Comparison of ENCODE assay signal across 8 cellular contexts in the genomic region with DNA sequence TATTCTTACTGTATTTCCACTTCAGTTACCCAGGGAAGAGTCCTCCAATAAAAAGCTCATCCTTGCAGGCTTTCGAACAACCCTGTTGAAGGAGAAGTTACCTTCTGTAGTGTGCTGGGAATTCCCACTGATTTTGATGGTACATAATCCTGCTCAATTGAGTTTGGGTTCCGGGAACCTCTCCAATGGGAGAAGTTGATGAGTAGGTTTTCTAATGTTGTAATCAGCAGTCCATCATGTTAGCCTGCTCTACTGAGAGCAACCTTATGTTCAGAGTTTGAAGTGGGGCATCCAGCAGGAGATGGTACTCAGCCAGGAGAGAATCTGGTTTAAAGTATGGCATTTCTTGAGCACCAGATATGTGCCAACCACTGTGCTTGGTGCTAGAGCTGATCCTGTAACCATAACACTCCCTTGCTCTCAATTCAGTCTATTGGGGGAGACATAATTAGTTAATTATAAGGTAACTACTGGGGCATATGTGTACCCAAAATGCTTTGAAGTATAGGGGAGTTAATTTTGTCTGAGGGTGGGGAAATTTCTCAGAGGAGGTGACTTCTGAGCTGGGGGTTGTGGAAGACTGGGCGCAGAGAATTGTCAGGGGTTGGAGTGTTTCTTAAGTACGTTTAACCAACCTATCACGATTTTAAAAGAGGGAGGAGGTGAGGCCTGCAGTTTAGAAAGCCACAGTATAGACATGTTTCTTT. TPM values are rescaled to one million over a fixed set of nuclear protein-coding genes. Genes with fewer than 3 reads are reported as not detected.
DNase-seq lines count a peak whose midpoint lies in the region; TF ChIP-seq lines count a peak whose summit lies in the region.

No MANE protein-coding gene starts in this region.

- H3K4me1 ChIP-seq in endodermal cell (ENCODE audit: control insufficient read depth, insufficient read depth, low read length) (peaks cover 10% of the 10 kb centered on the region), parathyroid adenoma (peaks cover 18% of the 10 kb centered on the region)

- DNase-seq in EL (peak; percentile 55), NCI-H524 treated with DMSO at 0.1 percent for 48 hours (lab: John Stamatoyannopoulos, UW) (peak; percentile 65), endodermal cell (no peak), NCI-H2196 treated with DMSO at 0.1 percent for 48 hours (lab: John Stamatoyannopoulos, UW; ENCODE audit: unreplicated experiment) (no peak), NCI-H2029 (lab: John Stamatoyannopoulos, UW) (no peak)
- no peak for DNase-seq in activated effector memory CD4-positive, alpha-beta T cell treated with anti-CD3 and anti-CD28 coated beads, Interleukin-2, amount 50 U/mL, for 16 hours
- DNase-seq in activated CD4-positive, CD25-positive, alpha-beta regulatory T cell treated with anti-CD3 and anti-CD28 coated beads, Interleukin-2, amount 50 U/mL, for 72 hours = no peak

- no peaks in the 10 kb centered on the region for H3K9me3 Mint-ChIP-seq in endodermal cell

- peaks cover 58% of the 10 kb centered on the region for H3K79me2 ChIP-seq in parathyroid adenoma

- H3K4me3 Mint-ChIP-seq in endodermal cell = peak overlapping the region; percentile 87

- H3K9me3 ChIP-seq in endodermal cell (ENCODE audit: control insufficient read depth, low read length) (no peaks in the 10 kb centered on the region), parathyroid adenoma (ENCODE audit: control insufficient read depth, low read length) (no peaks in the 10 kb centered on the region)

- no peak overlapping the region for H2AFZ ChIP-seq in parathyroid adenoma

- TF ChIP-seq CTCF in endodermal cell (conservative IDR thresholded peaks at IDR 0.05) (no peak), parathyroid adenoma (IDR thresholded peaks at IDR 0.05) (no peak)

- H3K9ac ChIP-seq in endodermal cell (ENCODE audit: extremely low read depth, low read length, poor library complexity, severe bottlenecking) (peak overlapping the region; percentile 98), parathyroid adenoma (no peak overlapping the region)

- peak overlapping the region; percentile 99 for H3K27ac Mint-ChIP-seq in endodermal cell

- H3K4me2 ChIP-seq in parathyroid adenoma (ENCODE audit: low read length) = peak overlapping the region; percentile 90

- H3K36me3 ChIP-seq in endodermal cell (ENCODE audit: control insufficient read depth, insufficient read depth, low read length) = peaks cover 28% of the 10 kb centered on the region
- no peaks in the 10 kb centered on the region for H3K36me3 ChIP-seq in parathyroid adenoma (ENCODE audit: control insufficient read depth, insufficient read depth, low read length)

- H3K4me1 Mint-ChIP-seq in endodermal cell = peaks cover 53% of the 10 kb centered on the region

- WGBS in endodermal cell (ENCODE audit: insufficient coverage in 1 of 2, insufficient read length in 1 of 2), 2 experiments = 72 to 87% methylated on average over 5 of the region's 5 CpGs

- peaks cover 8% of the 10 kb centered on the region for H3K27me3 Mint-ChIP-seq in endodermal cell (ENCODE audit: insufficient read depth)

- H3K27me3 ChIP-seq in endodermal cell (ENCODE audit: control insufficient read depth, insufficient read depth, low read length, poor library complexity, severe bottlenecking) = no peaks in the 10 kb centered on the region
- no peaks in the 10 kb centered on the region for H3K27me3 ChIP-seq in parathyroid adenoma (ENCODE audit: control insufficient read depth, insufficient read depth, low read length)

- peaks cover 40% of the 10 kb centered on the region for H3K36me3 Mint-ChIP-seq in endodermal cell (ENCODE audit: low read depth)

- no peak overlapping the region for H3K27ac ChIP-seq in endodermal cell (ENCODE audit: low read depth, low read length)
- H3K27ac ChIP-seq in parathyroid adenoma = no peak overlapping the region

- H3K4me3 ChIP-seq in endodermal cell (ENCODE audit: low read length) = peak overlapping the region; percentile 99
- peak overlapping the region; percentile 93 for H3K4me3 ChIP-seq in parathyroid adenoma (ENCODE audit: low read depth, low read length)

RNA-seq across cellular contexts. Expression of a gene that starts 2.1 kb away (rescaled TPM):
- 10 to 100 TPM; 78.8 to 82.5 TPM for total RNA-seq in endodermal cell
- 91.0 TPM for polyA plus RNA-seq in endodermal cell (2013, experiment 1 of 2)
- polyA plus RNA-seq in endodermal cell (2013, experiment 2 of 2) = 88.9 TPM

Comparison
In these comparisons a context has a peak if more than half of its experiments do, and no peak if none do; other contexts are left out.
1. DNase-seq: peak in EL (single experiment) and NCI-H524 treated with DMSO at 0.1 percent for 48 hours (single experiment); none in endodermal cell (single experiment), NCI-H2196 treated with DMSO at 0.1 percent for 48 hours (single experiment), NCI-H2029 (single experiment), activated effector memory CD4-positive, alpha-beta T cell treated with anti-CD3 and anti-CD28 coated beads, Interleukin-2, amount 50 U/mL, for 16 hours (single experiment) and activated CD4-positive, CD25-positive, alpha-beta regulatory T cell treated with anti-CD3 and anti-CD28 coated beads, Interleukin-2, amount 50 U/mL, for 72 hours (single experiment).